In genomic region chr18:70195852-70196434, GRCh38 we compare ENCODE assay signal across 8 cellular contexts. TPM values are rescaled to one million over a fixed set of nuclear protein-coding genes. Genes with fewer than 3 reads are reported as not detected.
A peak's percentile ranks its signal among the peaks of the same experiment; 100 is the strongest.
DNase-seq lines count a peak whose midpoint lies in the region; ATAC-seq and TF ChIP-seq lines count a peak whose summit lies in the region.

No MANE protein-coding gene starts in this region.

- H3K27me3 ChIP-seq in upper lobe of left lung: no peaks in the 10 kb centered on the region

- no peaks in the 10 kb centered on the region for H3K9me3 ChIP-seq in upper lobe of left lung

- TF ChIP-seq POLR2A in upper lobe of left lung (IDR thresholded peaks at IDR 0.05): no peak

- no peak overlapping the region for H3K4me3 ChIP-seq in upper lobe of left lung

- H3K4me1 ChIP-seq in upper lobe of left lung: peaks cover 0 to 2% (median 0%) of the 10 kb centered on the region in 4 donors

- peaks cover 0 to 72% (median 6%) of the 10 kb centered on the region in 4 donors for H3K36me3 ChIP-seq in upper lobe of left lung

- DNase-seq in NCI-H2029 treated with DMSO at 0.1 percent for 48 hours (lab: John Stamatoyannopoulos, UW): peak; percentile 0
- DNase-seq in NCI-H2029 (lab: John Stamatoyannopoulos, UW): no peak
- peak; percentile 5 for DNase-seq in NCI-H82 treated with DMSO at 0.1 percent for 48 hours (lab: John Stamatoyannopoulos, UW; ENCODE audit: unreplicated experiment)
- DNase-seq in central memory CD4-positive, alpha-beta T cell: peak; percentile 9
- DNase-seq in kidney tubule cell (ENCODE audit: low spot score): peak; percentile 56
- DNase-seq in upper lobe of left lung: no peak

- TF ChIP-seq CTCF in upper lobe of left lung (IDR thresholded peaks at IDR 0.05): peak; percentile 52 to 80 (median 70)

- H3K27ac ChIP-seq in upper lobe of left lung: no peak overlapping the region

- ATAC-seq in HG02798 (IDR thresholded peaks at IDR 0.05; ENCODE audit: poor library complexity, unreplicated experiment) (peak; percentile 33), upper lobe of left lung (ENCODE audit: low FRiP score in 2 of 2) (no peak), GM18511 (IDR thresholded peaks at IDR 0.05; ENCODE audit: unreplicated experiment) (no peak)

- TF ChIP-seq EP300 in upper lobe of left lung (IDR thresholded peaks at IDR 0.05): no peak

- WGBS in upper lobe of left lung, 2 donors: 62 to 64% methylated on average over 5 of the region's 5 CpGs

RNA-seq across cellular contexts. Expression of gene RTTN, which starts 9.5 kb away (rescaled TPM):
- 10 to 100 TPM in 5 of 6 donors, 1 to 10 TPM in 1; 8.3 to 32.9 (median 12.5) TPM for total RNA-seq in upper lobe of left lung

Comparison
In these comparisons a context has a peak if more than half of its experiments do, and no peak if none do; other contexts are left out.
1. DNase-seq: peak in NCI-H2029 treated with DMSO at 0.1 percent for 48 hours (single experiment), NCI-H82 treated with DMSO at 0.1 percent for 48 hours (single experiment), central memory CD4-positive, alpha-beta T cell (single experiment) and kidney tubule cell (single experiment); none in NCI-H2029 (single experiment) and upper lobe of left lung (0 of 2).